ENCODE assay signal across 13 cellular contexts in the genomic region with DNA sequence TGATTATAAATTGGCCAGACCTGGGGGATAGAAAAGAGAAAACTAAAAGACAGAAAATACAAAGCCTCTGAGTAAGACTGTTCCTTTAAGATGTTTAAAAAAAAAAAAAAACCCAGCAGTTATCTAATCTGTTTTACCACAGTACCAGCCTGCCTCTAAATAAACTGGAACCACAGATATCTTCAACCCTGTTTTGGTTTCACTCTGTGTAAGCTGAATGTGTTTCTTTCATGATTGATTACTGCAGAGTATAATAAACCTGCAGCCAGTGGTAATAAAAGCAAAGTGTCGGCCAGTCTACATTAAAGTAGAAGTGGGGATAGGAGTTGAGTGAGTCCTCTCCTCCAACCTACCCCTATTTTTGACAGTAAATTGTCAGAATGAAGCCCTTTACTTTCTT.
DNase-seq lines count a peak whose midpoint lies in the region; ATAC-seq and TF ChIP-seq lines count a peak whose summit lies in the region.
"Had no signal": no experiment of that assay in that cellular context is flagged by ENCODE, and none has a peak within 500 bp of the region (broad histone marks: within the 10 kb centered on the region; RNA-seq: fewer than 3 reads in every experiment).

No MANE protein-coding gene starts in this region.

- peaks cover 11% of the 10 kb centered on the region; the same call in 1 of the 2 replicates for H3K4me1 ChIP-seq in OCI-LY3 (ENCODE audit: low read length)
- H3K4me1 ChIP-seq: thyroid gland had no signal

- no peaks in the 10 kb centered on the region for H3K36me3 ChIP-seq in OCI-LY3 (replicated peaks; ENCODE audit: low read depth, low read length)
- H3K36me3 ChIP-seq: thyroid gland had no signal

- no peaks in the 10 kb centered on the region for H4K20me1 ChIP-seq in OCI-LY3 (ENCODE audit: insufficient read depth, low read length)

- peak overlapping the region; percentile 13; the same call in 1 of the 2 replicates for H3K4me2 ChIP-seq in OCI-LY3 (ENCODE audit: low read length)

- no peak overlapping the region for H3K27ac ChIP-seq in OCI-LY3 (ENCODE audit: low read length)
- H3K27ac ChIP-seq: thyroid gland had no signal

- no peak overlapping the region for H2AFZ ChIP-seq in OCI-LY3 (ENCODE audit: low read depth, low read length)

- H3K9ac ChIP-seq in OCI-LY3 (ENCODE audit: low read length): no peak overlapping the region

- peaks cover 25% of the 10 kb centered on the region; the same call in 1 of the 2 replicates for H3K27me3 ChIP-seq in OCI-LY3 (ENCODE audit: low read depth, low read length)
- H3K27me3 ChIP-seq: Peyer's patch, thyroid gland had no signal

- DNase-seq in GM10266 (ENCODE audit: extremely low spot score) (peak; percentile 7), NCI-H82 (lab: John Stamatoyannopoulos, UW) (no peak), superior temporal gyrus (ENCODE audit: extremely low spot score) (no peak), T-helper 9 cell (no peak)
- DNase-seq: activated CD4-positive, alpha-beta T cell treated with anti-CD3 and anti-CD28 coated beads for 36 hours; activated T-cell treated with anti-CD3 and anti-CD28 coated beads for 4 hours; NCI-H1092; Peyer's patch; thyroid gland had no signal

- H3K4me3 ChIP-seq in OCI-LY3 (ENCODE audit: low read length): no peak overlapping the region
- H3K4me3 ChIP-seq: Peyer's patch, thyroid gland had no signal

- no peaks in the 10 kb centered on the region for H3K9me3 ChIP-seq in OCI-LY3 (ENCODE audit: insufficient read depth, low read length)
- H3K9me3 ChIP-seq: Peyer's patch, thyroid gland had no signal

- no peak for TF ChIP-seq CTCF in GM10266 (IDR thresholded peaks at IDR 0.05; ENCODE audit: control insufficient read depth, insufficient read depth, low read depth, missing control alignments)
- TF ChIP-seq CTCF in OCI-LY3 (IDR thresholded peaks at IDR 0.05; ENCODE audit: low read depth, low read length): no peak

- no peaks in the 10 kb centered on the region for H3K79me2 ChIP-seq in OCI-LY3 (ENCODE audit: low read length)

- ATAC-seq in GM18909 (IDR thresholded peaks at IDR 0.05; ENCODE audit: poor library complexity, unreplicated experiment): peak; percentile 69
- ATAC-seq in HG02938 (IDR thresholded peaks at IDR 0.05; ENCODE audit: unreplicated experiment): peak; percentile 62
- ATAC-seq in HG03439 (IDR thresholded peaks at IDR 0.05; ENCODE audit: unreplicated experiment): no peak
- ATAC-seq: activated CD4-positive, alpha-beta T cell treated with anti-CD3 and anti-CD28 coated beads for 36 hours had no signal
